In genomic region chr1:36322786-36323635, GRCh38 we compare ENCODE assay signal across 1 cellular context.
TF ChIP-seq lines count a peak whose summit lies in the region.

No MANE protein-coding gene starts in this region.

TF ChIP-seq in HepG2, 621 proteins besides CTCF, POLR2A, EP300 and RAD21 (continued from another document and continues in another):
- TF ChIP-seq, protein P1, sequence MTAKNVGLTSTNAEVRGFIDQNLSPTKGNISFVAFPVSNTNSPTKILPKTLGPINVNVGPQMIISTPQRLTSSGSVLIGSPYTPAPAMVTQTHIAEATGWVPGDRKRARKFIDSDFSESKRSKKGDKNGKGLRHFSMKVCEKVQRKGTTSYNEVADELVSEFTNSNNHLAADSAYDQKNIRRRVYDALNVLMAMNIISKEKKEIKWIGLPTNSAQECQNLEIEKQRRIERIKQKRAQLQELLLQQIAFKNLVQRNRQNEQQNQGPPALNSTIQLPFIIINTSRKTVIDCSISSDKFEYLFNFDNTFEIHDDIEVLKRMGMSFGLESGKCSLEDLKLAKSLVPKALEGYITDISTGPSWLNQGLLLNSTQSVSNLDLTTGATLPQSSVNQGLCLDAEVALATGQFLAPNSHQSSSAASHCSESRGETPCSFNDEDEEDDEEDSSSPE (CRISPR knock-in tag; IDR thresholded peaks at IDR 0.05): no peak
- TF ChIP-seq ESRRA (CRISPR knock-in tag; IDR thresholded peaks at IDR 0.05; ENCODE audit: low read depth): 0 out of 2 replicates have a peak, but pooled peaks have one; percentile 4
- TF ChIP-seq PPARG (CRISPR knock-in tag; conservative IDR thresholded peaks at IDR 0.05): no peak
- no peak for TF ChIP-seq CBX2 (IDR thresholded peaks at IDR 0.05; ENCODE audit: low read depth, low read length)
- no peak for TF ChIP-seq CBX2 (CRISPR knock-in tag; IDR thresholded peaks at IDR 0.05; ENCODE audit: low read depth)
- TF ChIP-seq ZNF816 (CRISPR knock-in tag; IDR thresholded peaks at IDR 0.05; ENCODE audit: borderline replicate concordance): no peak
- TF ChIP-seq GABPB1 (CRISPR knock-in tag; IDR thresholded peaks at IDR 0.05): 0 out of 2 replicates have a peak, but pooled peaks have one; percentile 3
- no peak for TF ChIP-seq E2F2 (CRISPR knock-in tag; IDR thresholded peaks at IDR 0.05; ENCODE audit: borderline replicate concordance)
- no peak for TF ChIP-seq CREBL2 (CRISPR knock-in tag; IDR thresholded peaks at IDR 0.05; ENCODE audit: borderline replicate concordance)
- no peak for TF ChIP-seq PITX1 (CRISPR knock-in tag; IDR thresholded peaks at IDR 0.05)
- no peak for TF ChIP-seq RBM22 (optimal IDR thresholded peaks at IDR 0.05; ENCODE audit: low read length)
- TF ChIP-seq HNRNPK (IDR thresholded peaks at IDR 0.05; ENCODE audit: low read depth, low read length, poor library complexity, severe bottlenecking): peak; percentile 42
- no peak for TF ChIP-seq ZNF652 (CRISPR knock-in tag; IDR thresholded peaks at IDR 0.05; ENCODE audit: borderline replicate concordance, low read depth)
- TF ChIP-seq GATA4 (IDR thresholded peaks at IDR 0.05; ENCODE audit: borderline replicate concordance, low read depth): no peak
- no peak for TF ChIP-seq TFDP1 (CRISPR knock-in tag; IDR thresholded peaks at IDR 0.05; ENCODE audit: borderline replicate concordance)
- no peak for TF ChIP-seq HHEX (CRISPR knock-in tag; IDR thresholded peaks at IDR 0.05)
- TF ChIP-seq ZC3H13 (CRISPR knock-in tag; IDR thresholded peaks at IDR 0.05): 0 out of 2 replicates have a peak, but pooled peaks have one; percentile 32
- TF ChIP-seq, protein P2, sequence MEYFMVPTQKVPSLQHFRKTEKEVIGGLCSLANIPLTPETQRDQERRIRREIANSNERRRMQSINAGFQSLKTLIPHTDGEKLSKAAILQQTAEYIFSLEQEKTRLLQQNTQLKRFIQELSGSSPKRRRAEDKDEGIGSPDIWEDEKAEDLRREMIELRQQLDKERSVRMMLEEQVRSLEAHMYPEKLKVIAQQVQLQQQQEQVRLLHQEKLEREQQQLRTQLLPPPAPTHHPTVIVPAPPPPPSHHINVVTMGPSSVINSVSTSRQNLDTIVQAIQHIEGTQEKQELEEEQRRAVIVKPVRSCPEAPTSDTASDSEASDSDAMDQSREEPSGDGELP (IDR thresholded peaks at IDR 0.05; ENCODE audit: borderline replicate concordance, low read depth): peak; percentile 24; the same call in 1 of the 2 replicates
- TF ChIP-seq ATRX (CRISPR knock-in tag; IDR thresholded peaks at IDR 0.05; ENCODE audit: borderline replicate concordance): no peak
- TF ChIP-seq TEAD3 (CRISPR knock-in tag; optimal IDR thresholded peaks at IDR 0.05; ENCODE audit: borderline replicate concordance): no peak
- TF ChIP-seq, protein P3, sequence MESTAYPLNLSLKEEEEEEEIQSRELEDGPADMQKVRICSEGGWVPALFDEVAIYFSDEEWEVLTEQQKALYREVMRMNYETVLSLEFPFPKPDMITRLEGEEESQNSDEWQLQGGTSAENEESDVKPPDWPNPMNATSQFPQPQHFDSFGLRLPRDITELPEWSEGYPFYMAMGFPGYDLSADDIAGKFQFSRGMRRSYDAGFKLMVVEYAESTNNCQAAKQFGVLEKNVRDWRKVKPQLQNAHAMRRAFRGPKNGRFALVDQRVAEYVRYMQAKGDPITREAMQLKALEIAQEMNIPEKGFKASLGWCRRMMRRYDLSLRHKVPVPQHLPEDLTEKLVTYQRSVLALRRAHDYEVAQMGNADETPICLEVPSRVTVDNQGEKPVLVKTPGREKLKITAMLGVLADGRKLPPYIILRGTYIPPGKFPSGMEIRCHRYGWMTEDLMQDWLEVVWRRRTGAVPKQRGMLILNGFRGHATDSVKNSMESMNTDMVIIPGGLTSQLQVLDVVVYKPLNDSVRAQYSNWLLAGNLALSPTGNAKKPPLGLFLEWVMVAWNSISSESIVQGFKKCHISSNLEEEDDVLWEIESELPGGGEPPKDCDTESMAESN (CRISPR knock-in tag; conservative IDR thresholded peaks at IDR 0.05): 0 out of 2 replicates have a peak, but pooled peaks have one; percentile 21
- no peak for TF ChIP-seq ZNF773 (CRISPR knock-in tag; IDR thresholded peaks at IDR 0.05; ENCODE audit: borderline replicate concordance)
- no peak for TF ChIP-seq TCF7L2 (IDR thresholded peaks at IDR 0.05; ENCODE audit: low read depth, low read length)
- no peak for TF ChIP-seq ZNF589 (CRISPR knock-in tag; conservative IDR thresholded peaks at IDR 0.05)
- TF ChIP-seq TCF7 (IDR thresholded peaks at IDR 0.05; ENCODE audit: low read depth): no peak
- no peak for TF ChIP-seq ZNF235 (CRISPR knock-in tag; IDR thresholded peaks at IDR 0.05; ENCODE audit: borderline replicate concordance)
- TF ChIP-seq ZNF142 (CRISPR knock-in tag; IDR thresholded peaks at IDR 0.05): no peak
- no peak for TF ChIP-seq ZNF879 (CRISPR knock-in tag; IDR thresholded peaks at IDR 0.05)
- TF ChIP-seq, protein P4, sequence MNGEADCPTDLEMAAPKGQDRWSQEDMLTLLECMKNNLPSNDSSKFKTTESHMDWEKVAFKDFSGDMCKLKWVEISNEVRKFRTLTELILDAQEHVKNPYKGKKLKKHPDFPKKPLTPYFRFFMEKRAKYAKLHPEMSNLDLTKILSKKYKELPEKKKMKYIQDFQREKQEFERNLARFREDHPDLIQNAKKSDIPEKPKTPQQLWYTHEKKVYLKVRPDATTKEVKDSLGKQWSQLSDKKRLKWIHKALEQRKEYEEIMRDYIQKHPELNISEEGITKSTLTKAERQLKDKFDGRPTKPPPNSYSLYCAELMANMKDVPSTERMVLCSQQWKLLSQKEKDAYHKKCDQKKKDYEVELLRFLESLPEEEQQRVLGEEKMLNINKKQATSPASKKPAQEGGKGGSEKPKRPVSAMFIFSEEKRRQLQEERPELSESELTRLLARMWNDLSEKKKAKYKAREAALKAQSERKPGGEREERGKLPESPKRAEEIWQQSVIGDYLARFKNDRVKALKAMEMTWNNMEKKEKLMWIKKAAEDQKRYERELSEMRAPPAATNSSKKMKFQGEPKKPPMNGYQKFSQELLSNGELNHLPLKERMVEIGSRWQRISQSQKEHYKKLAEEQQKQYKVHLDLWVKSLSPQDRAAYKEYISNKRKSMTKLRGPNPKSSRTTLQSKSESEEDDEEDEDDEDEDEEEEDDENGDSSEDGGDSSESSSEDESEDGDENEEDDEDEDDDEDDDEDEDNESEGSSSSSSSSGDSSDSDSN (CRISPR knock-in tag; IDR thresholded peaks at IDR 0.05): no peak; the same call in 1 of the 2 replicates
- no peak for TF ChIP-seq ETV6 (CRISPR knock-in tag; conservative IDR thresholded peaks at IDR 0.05)
- TF ChIP-seq THAP7 (CRISPR knock-in tag; IDR thresholded peaks at IDR 0.05): no peak
- TF ChIP-seq SUZ12 (IDR thresholded peaks at IDR 0.05; ENCODE audit: low read depth, low read length): no peak
- no peak for TF ChIP-seq PRDM4 (CRISPR knock-in tag; IDR thresholded peaks at IDR 0.05; ENCODE audit: borderline replicate concordance)
- TF ChIP-seq NRL (CRISPR knock-in tag; IDR thresholded peaks at IDR 0.05; ENCODE audit: borderline replicate concordance): 0 out of 2 replicates have a peak, but pooled peaks have one; percentile 9
